In the genomic region with DNA sequence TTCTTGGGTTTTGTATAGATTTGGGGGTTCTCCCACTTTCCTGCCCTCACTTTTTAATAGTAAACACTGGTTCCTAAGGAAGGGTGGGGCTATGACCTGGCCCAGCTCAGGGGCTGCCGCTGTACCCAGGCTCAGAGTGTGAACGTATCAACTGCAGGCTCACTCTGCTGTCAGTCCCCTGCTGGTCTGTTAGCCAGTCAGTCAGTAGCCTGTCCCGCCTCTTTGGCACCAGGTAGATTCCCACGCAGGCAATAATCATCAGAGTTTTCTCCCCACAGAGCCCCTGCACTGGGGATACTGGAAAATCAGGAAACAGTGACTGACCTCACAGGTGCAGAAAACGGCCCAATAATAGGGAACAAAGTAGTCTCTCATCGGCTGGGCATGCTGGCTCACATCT, we compare ENCODE assay signal across 35 cellular contexts. TPM values are rescaled to one million over a fixed set of nuclear protein-coding genes. Genes with fewer than 3 reads are reported as not detected.
"Had no signal": no experiment of that assay in that cellular context is flagged by ENCODE, and none has a peak within 500 bp of the region (broad histone marks: within the 10 kb centered on the region; RNA-seq: fewer than 3 reads in every experiment).

No MANE protein-coding gene starts in this region.

- H3K4me1 Mint-ChIP-seq: activated CD4-positive, alpha-beta T cell treated with anti-CD3 and anti-CD28 coated beads, Interleukin-2, amount 10 ng/mL, durations not matched to agents 24 days and 14 days; activated naive CD4-positive, alpha-beta T cell treated with anti-CD3 and anti-CD28 coated beads, Interleukin-2, amount 50 U/mL, for 24 hours; activated naive CD8-positive, alpha-beta T cell treated with anti-CD3 and anti-CD28 coated beads, Interleukin-2, amount 10 ng/mL, durations not matched to agents 7 days and 5 days had no signal

- H3K36me3 ChIP-seq: ascending aorta, cardiac muscle cell, MG63, WERI-Rb-1 had no signal

- ATAC-seq: activated CD8-positive, alpha-beta T cell treated with anti-CD3 and anti-CD28 coated beads for 36 hours had no signal

- H3K27me3 ChIP-seq: ascending aorta, MG63 had no signal

- H3K27ac Mint-ChIP-seq: activated CD4-positive, alpha-beta T cell treated with anti-CD3 and anti-CD28 coated beads, Interleukin-2, amount 10 ng/mL, durations not matched to agents 24 days and 14 days; activated CD8-positive, alpha-beta T cell treated with anti-CD3 and anti-CD28 coated beads for 36 hours; activated naive CD4-positive, alpha-beta T cell treated with anti-CD3 and anti-CD28 coated beads, Interleukin-2, amount 50 U/mL, for 24 hours; activated naive CD8-positive, alpha-beta T cell treated with anti-CD3 and anti-CD28 coated beads, Interleukin-2, amount 10 ng/mL, durations not matched to agents 7 days and 5 days; activated T-helper 2 cell treated with anti-CD3 and anti-CD28 coated beads, Interferon-gamma antibody, Interleukin-2, Interleukin-4, amounts not matched to agents 10 μg/mL and 5 μg/mL and 100 μg/mL, durations not matched to agents 14 hours and 24 hours and 36 hours had no signal

- DNase-seq: activated CD4-positive, alpha-beta T cell treated with anti-CD3 and anti-CD28 coated beads, Interleukin-2, amount 10 ng/mL, durations not matched to agents 24 days and 14 days; activated CD4-positive, alpha-beta T cell treated with anti-CD3 and anti-CD28 coated beads, Interleukin-2, amount 50 U/mL, for 4 hours; activated CD8-positive, alpha-beta T cell treated with anti-CD3 and anti-CD28 coated beads for 36 hours; activated gamma-delta T cell; activated naive CD4-positive, alpha-beta T cell treated with Interleukin-2 at 50 U/mL for 16 hours; activated naive CD8-positive, alpha-beta T cell treated with anti-CD3 and anti-CD28 coated beads, Interleukin-2, amount 10 ng/mL, durations not matched to agents 7 days and 5 days; activated T-cell treated with anti-CD3 and anti-CD28 coated beads, Interleukin-2, amount 50 U/mL, for 1 hour; amygdala; KG1; MG63; NCI-H1048; NCI-H1105 treated with DMSO at 0.1 percent for 48 hours; NCI-H1436; NCI-H1694; NCI-H1930; NCI-H2081 treated with DMSO at 0.1 percent for 48 hours; NCI-H226; NCI-H446 treated with DMSO at 0.1 percent for 48 hours; NCI-H524; NCI-H69; NCI-H82; NK-92 treated with Interleukin-12 subunit alpha and Interleukin-12 subunit beta, amount 100 ng/mL, for 24 hours; Right ventricle myocardium superior; SW 1271; T-helper 1 cell; T-helper 2 cell; T1000; WERI-Rb-1 had no signal

- H3K9me3 Mint-ChIP-seq: activated CD4-positive, alpha-beta T cell treated with anti-CD3 and anti-CD28 coated beads, Interleukin-2, amount 10 ng/mL, durations not matched to agents 24 days and 14 days; activated CD8-positive, alpha-beta T cell treated with anti-CD3 and anti-CD28 coated beads for 36 hours; activated naive CD4-positive, alpha-beta T cell treated with anti-CD3 and anti-CD28 coated beads, Interleukin-2, amount 50 U/mL, for 24 hours; activated T-helper 2 cell treated with anti-CD3 and anti-CD28 coated beads, Interferon-gamma antibody, Interleukin-2, Interleukin-4, amounts not matched to agents 10 μg/mL and 5 μg/mL and 100 μg/mL, durations not matched to agents 14 hours and 24 hours and 36 hours had no signal

- H3K36me3 Mint-ChIP-seq: activated naive CD4-positive, alpha-beta T cell treated with anti-CD3 and anti-CD28 coated beads, Interleukin-2, amount 50 U/mL, for 24 hours; activated naive CD8-positive, alpha-beta T cell treated with anti-CD3 and anti-CD28 coated beads, Interleukin-2, amount 10 ng/mL, durations not matched to agents 7 days and 5 days had no signal

- H3K27ac ChIP-seq: ascending aorta, cardiac muscle cell, PC-9, RWPE1, WERI-Rb-1 had no signal

- H3K4me3 Mint-ChIP-seq: activated CD4-positive, alpha-beta T cell treated with anti-CD3 and anti-CD28 coated beads, Interleukin-2, amount 10 ng/mL, durations not matched to agents 24 days and 14 days; activated CD8-positive, alpha-beta T cell treated with anti-CD3 and anti-CD28 coated beads for 36 hours; activated naive CD4-positive, alpha-beta T cell treated with anti-CD3 and anti-CD28 coated beads, Interleukin-2, amount 50 U/mL, for 24 hours; activated naive CD8-positive, alpha-beta T cell treated with anti-CD3 and anti-CD28 coated beads, Interleukin-2, amount 10 ng/mL, durations not matched to agents 7 days and 5 days had no signal

- H3K4me1 ChIP-seq: ascending aorta had no signal

- H3K4me3 ChIP-seq: ascending aorta, cardiac muscle cell, MG63, PC-9 had no signal

- H3K9me3 ChIP-seq: ascending aorta, MG63 had no signal

RNA-seq across cellular contexts. Expression of gene ALPL, which starts 15.0 kb away (rescaled TPM):
- total RNA-seq: activated CD4-positive, alpha-beta T cell treated with anti-CD3 and anti-CD28 coated beads, Interleukin-2, amount 10 ng/mL, durations not matched to agents 24 days and 14 days; activated CD8-positive, alpha-beta memory T cell treated with anti-CD3 and anti-CD28 coated beads for 36 hours; activated CD8-positive, alpha-beta T cell treated with anti-CD3 and anti-CD28 coated beads for 36 hours; activated naive CD8-positive, alpha-beta T cell treated with anti-CD3 and anti-CD28 coated beads, Interleukin-2, amount 10 ng/mL, durations not matched to agents 7 days and 5 days; activated T-helper 2 cell treated with anti-CD3 and anti-CD28 coated beads, Interferon-gamma antibody, Interleukin-2, Interleukin-4, amounts not matched to agents 10 μg/mL and 5 μg/mL and 100 μg/mL, durations not matched to agents 14 hours and 24 hours and 36 hours; PC-9 had no signal
